In genomic region chr7:121451367-121452073, GRCh38 we compare ENCODE assay signal across 3 cellular contexts.
TF ChIP-seq lines count a peak whose summit lies in the region.

No MANE protein-coding gene starts in this region.

TF ChIP-seq in SK-N-SH, 30 proteins besides CTCF, POLR2A, EP300 and RAD21:
- TF ChIP-seq ELF1 (IDR thresholded peaks at IDR 0.05): no peak
- no peak for TF ChIP-seq FOSL2 (IDR thresholded peaks at IDR 0.05; ENCODE audit: borderline replicate concordance, low read depth)
- no peak for TF ChIP-seq GATA2 (CRISPR knock-in tag; IDR thresholded peaks at IDR 0.05)
- no peak for TF ChIP-seq TCF12 (IDR thresholded peaks at IDR 0.05)
- no peak for TF ChIP-seq USF1 (IDR thresholded peaks at IDR 0.05; ENCODE audit: borderline replicate concordance, low read depth)
- no peak for TF ChIP-seq TAF1 (IDR thresholded peaks at IDR 0.05; ENCODE audit: borderline replicate concordance, low read depth, low read length)
- no peak for TF ChIP-seq NRF1 (IDR thresholded peaks at IDR 0.05; ENCODE audit: low read depth, low read length)
- TF ChIP-seq MXI1 (IDR thresholded peaks at IDR 0.05; ENCODE audit: low read depth, low read length): no peak
- TF ChIP-seq POLR2AphosphoS5 (IDR thresholded peaks at IDR 0.05; ENCODE audit: low read depth, low read length): no peak
- no peak for TF ChIP-seq FOXJ3 (CRISPR knock-in tag; IDR thresholded peaks at IDR 0.05)
- no peak for TF ChIP-seq REST (IDR thresholded peaks at IDR 0.05; ENCODE audit: low read depth, low read length)
- TF ChIP-seq SIN3A (IDR thresholded peaks at IDR 0.05; ENCODE audit: borderline replicate concordance, low read depth, low read length): no peak
- TF ChIP-seq GABPA (IDR thresholded peaks at IDR 0.05; ENCODE audit: low read depth): no peak
- no peak for TF ChIP-seq FOXM1 (IDR thresholded peaks at IDR 0.05; ENCODE audit: low read depth)
- TF ChIP-seq MAX (IDR thresholded peaks at IDR 0.05; ENCODE audit: low read depth): no peak
- TF ChIP-seq NFIC (IDR thresholded peaks at IDR 0.05; ENCODE audit: borderline replicate concordance): no peak
- no peak for TF ChIP-seq RCOR1 (IDR thresholded peaks at IDR 0.05; ENCODE audit: low read length)
- no peak for TF ChIP-seq YY1 (IDR thresholded peaks at IDR 0.05; ENCODE audit: low read depth)

TF ChIP-seq in SK-N-SH treated with all-trans-retinoic acid at 6 μM for 48 hours, 23 proteins besides CTCF, POLR2A, EP300 and RAD21:
- TF ChIP-seq POU6F1 (CRISPR knock-in tag; IDR thresholded peaks at IDR 0.05; ENCODE audit: borderline replicate concordance, low read depth): no peak
- no peak for TF ChIP-seq CSDC2 (CRISPR knock-in tag; IDR thresholded peaks at IDR 0.05)
- TF ChIP-seq OSR1 (CRISPR knock-in tag; IDR thresholded peaks at IDR 0.05): no peak
- no peak for TF ChIP-seq ZFP30 (CRISPR knock-in tag; IDR thresholded peaks at IDR 0.05)
- no peak for TF ChIP-seq ZFP3 (CRISPR knock-in tag; IDR thresholded peaks at IDR 0.05)
- TF ChIP-seq TOX (CRISPR knock-in tag; IDR thresholded peaks at IDR 0.05; ENCODE audit: borderline replicate concordance): no peak
- TF ChIP-seq RARB (CRISPR knock-in tag; IDR thresholded peaks at IDR 0.05): no peak
- no peak for TF ChIP-seq ZC3H10 (CRISPR knock-in tag; IDR thresholded peaks at IDR 0.05)
TF ChIP-seq in SK-N-SH treated with all-trans-retinoic acid at 6 μM for 48 hours: peak in this region for 0.

TF ChIP-seq in K562, 482 proteins besides CTCF, POLR2A, EP300 and RAD21:
- TF ChIP-seq SPI1 (IDR thresholded peaks at IDR 0.05; ENCODE audit: borderline replicate concordance, low read depth, low read length) (peak; percentile 76), TRIM28 (IDR thresholded peaks at IDR 0.05) (no peak), ARID3A (IDR thresholded peaks at IDR 0.05; ENCODE audit: borderline replicate concordance, low read depth, low read length) (no peak), CHD1 (IDR thresholded peaks at IDR 0.05; ENCODE audit: low read length) (no peak), POLR3G (IDR thresholded peaks at IDR 0.05; ENCODE audit: extremely low read depth, insufficient read length, insufficient replicate concordance) (no peak)
